Comparison of ENCODE assay signal across 8 cellular contexts in the genomic region with DNA sequence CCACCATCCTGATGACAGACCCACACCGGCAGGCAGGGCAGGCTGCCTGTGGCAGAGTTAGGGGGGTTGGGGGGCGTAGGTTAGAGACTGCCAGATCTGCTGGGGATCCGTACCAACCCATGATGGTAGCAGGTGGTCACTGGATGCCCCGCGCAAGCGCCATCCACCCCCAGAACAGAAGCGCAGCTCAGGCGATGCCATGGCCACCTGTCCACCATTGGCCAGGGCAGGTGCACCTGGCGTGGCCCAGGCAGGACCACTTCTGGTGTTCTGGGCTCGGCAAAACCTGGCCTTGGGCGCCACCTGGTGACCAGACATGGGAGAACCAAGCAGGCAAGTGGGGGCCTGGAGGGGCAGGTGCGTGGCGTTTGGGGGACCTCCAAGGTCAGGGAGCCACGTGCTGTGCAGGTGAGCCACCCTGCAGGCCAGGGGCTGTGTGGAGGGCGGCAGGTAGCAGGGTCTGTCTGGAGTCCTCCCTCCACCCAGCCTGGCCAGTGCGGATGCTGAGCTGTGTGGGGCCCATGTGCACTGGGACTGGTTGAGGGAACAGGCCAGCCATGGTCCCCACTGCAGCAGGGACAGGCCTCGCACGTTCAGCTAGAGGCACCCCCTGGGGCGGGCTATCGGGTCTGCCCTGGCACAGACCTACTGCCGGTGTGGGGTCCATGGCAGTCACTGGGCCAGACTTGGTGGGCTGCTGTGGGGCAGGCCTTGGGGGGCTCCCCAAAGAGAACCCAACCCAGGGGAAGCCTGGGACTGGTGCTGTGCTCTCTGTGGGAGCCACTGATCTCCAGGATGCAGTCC. TPM values are rescaled to one million over a fixed set of nuclear protein-coding genes. Genes with fewer than 3 reads are reported as not detected.
DNase-seq lines count a peak whose midpoint lies in the region; ATAC-seq and TF ChIP-seq lines count a peak whose summit lies in the region.

No MANE protein-coding gene starts in this region.

- no peak for TF ChIP-seq EP300 in Ishikawa (IDR thresholded peaks at IDR 0.05; ENCODE audit: borderline replicate concordance)

- no peak for ATAC-seq in HG03196 (IDR thresholded peaks at IDR 0.05; ENCODE audit: unreplicated experiment)

- peak overlapping the region; percentile 97 for H3K27ac ChIP-seq in RWPE1

- DNase-seq in DMS53 treated with DMSO at 0.1 percent for 48 hours (lab: John Stamatoyannopoulos, UW; ENCODE audit: unreplicated experiment) (peak; percentile 51), RWPE1 (ENCODE audit: low spot score) (peak; percentile 78), activated gamma-delta T cell (lab: John Stamatoyannopoulos, UW) (peak; percentile 43), germinal center (ENCODE audit: low spot score) (peak; percentile 85), posterior vena cava (ENCODE audit: low spot score) (peak; percentile 91), ureter (ENCODE audit: low spot score) (peak; percentile 73)

- CTCF ChIA-PET in RWPE1 (lab: Yijun Ruan, JAX), result interaction anchor here (0.6 to 3.7 kb wide), 6 partner anchors 11 to 47 kb away, joined by 4 to 57 read pairs (median 4); a partner anchor contains a TSS

- intact Hi-C loops in posterior vena cava (cut with DNase I), result loop anchor here in 1 of 2 donors (2.0 to 5.0 kb wide), 2 partner anchors 28 to 45 kb away; no protein-coding TSS in a partner anchor

- TF ChIP-seq CTCF in RWPE1 (conservative IDR thresholded peaks at IDR 0.05; ENCODE audit: low read depth), result peak; percentile 84

- peak; percentile 97 for TF ChIP-seq RAD21 in Ishikawa (IDR thresholded peaks at IDR 0.05; ENCODE audit: low read depth)

- POLR2A ChIA-PET in RWPE1 (lab: Yijun Ruan, JAX; ENCODE audit: low non-redundant PET), result no interaction called here

TF ChIP-seq in Ishikawa, 13 proteins besides CTCF, POLR2A, EP300 and RAD21:
- TF ChIP-seq, protein P1, sequence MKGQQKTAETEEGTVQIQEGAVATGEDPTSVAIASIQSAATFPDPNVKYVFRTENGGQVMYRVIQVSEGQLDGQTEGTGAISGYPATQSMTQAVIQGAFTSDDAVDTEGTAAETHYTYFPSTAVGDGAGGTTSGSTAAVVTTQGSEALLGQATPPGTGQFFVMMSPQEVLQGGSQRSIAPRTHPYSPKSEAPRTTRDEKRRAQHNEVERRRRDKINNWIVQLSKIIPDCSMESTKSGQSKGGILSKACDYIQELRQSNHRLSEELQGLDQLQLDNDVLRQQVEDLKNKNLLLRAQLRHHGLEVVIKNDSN (IDR thresholded peaks at IDR 0.05), result 0 out of 2 replicates have a peak, but pooled peaks have one; percentile 3
- TF ChIP-seq, protein P2, sequence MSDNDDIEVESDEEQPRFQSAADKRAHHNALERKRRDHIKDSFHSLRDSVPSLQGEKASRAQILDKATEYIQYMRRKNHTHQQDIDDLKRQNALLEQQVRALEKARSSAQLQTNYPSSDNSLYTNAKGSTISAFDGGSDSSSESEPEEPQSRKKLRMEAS (IDR thresholded peaks at IDR 0.05), result no peak
- TF ChIP-seq, protein P3, sequence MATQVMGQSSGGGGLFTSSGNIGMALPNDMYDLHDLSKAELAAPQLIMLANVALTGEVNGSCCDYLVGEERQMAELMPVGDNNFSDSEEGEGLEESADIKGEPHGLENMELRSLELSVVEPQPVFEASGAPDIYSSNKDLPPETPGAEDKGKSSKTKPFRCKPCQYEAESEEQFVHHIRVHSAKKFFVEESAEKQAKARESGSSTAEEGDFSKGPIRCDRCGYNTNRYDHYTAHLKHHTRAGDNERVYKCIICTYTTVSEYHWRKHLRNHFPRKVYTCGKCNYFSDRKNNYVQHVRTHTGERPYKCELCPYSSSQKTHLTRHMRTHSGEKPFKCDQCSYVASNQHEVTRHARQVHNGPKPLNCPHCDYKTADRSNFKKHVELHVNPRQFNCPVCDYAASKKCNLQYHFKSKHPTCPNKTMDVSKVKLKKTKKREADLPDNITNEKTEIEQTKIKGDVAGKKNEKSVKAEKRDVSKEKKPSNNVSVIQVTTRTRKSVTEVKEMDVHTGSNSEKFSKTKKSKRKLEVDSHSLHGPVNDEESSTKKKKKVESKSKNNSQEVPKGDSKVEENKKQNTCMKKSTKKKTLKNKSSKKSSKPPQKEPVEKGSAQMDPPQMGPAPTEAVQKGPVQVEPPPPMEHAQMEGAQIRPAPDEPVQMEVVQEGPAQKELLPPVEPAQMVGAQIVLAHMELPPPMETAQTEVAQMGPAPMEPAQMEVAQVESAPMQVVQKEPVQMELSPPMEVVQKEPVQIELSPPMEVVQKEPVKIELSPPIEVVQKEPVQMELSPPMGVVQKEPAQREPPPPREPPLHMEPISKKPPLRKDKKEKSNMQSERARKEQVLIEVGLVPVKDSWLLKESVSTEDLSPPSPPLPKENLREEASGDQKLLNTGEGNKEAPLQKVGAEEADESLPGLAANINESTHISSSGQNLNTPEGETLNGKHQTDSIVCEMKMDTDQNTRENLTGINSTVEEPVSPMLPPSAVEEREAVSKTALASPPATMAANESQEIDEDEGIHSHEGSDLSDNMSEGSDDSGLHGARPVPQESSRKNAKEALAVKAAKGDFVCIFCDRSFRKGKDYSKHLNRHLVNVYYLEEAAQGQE (IDR thresholded peaks at IDR 0.05; ENCODE audit: low read depth), result no peak
- no peak for TF ChIP-seq CEBPB (IDR thresholded peaks at IDR 0.05)
- TF ChIP-seq CREB1 (IDR thresholded peaks at IDR 0.05; ENCODE audit: low read depth), result no peak
- 0 out of 2 replicates have a peak, but pooled peaks have one; percentile 13 for TF ChIP-seq YY1 (IDR thresholded peaks at IDR 0.05; ENCODE audit: low read depth)
- TF ChIP-seq FOXM1 (IDR thresholded peaks at IDR 0.05; ENCODE audit: borderline replicate concordance, low read depth), result no peak

RNA-seq across cellular contexts. Expression of a gene that starts 15.6 kb away (rescaled TPM):
- total RNA-seq in posterior vena cava, result 10 to 100 TPM; 29.0 to 30.4 TPM
- total RNA-seq in ureter, result 36.8 TPM

RNA-seq across cellular contexts. Expression of a gene that starts 15.9 kb away (rescaled TPM):
- total RNA-seq in posterior vena cava (10 to 100 TPM; 33.9 to 40.3 TPM), ureter (37.3 TPM)

RNA-seq across cellular contexts. Expression of a gene that starts 17.9 kb away (rescaled TPM):
- total RNA-seq in posterior vena cava, result 10 to 100 TPM; 16.2 to 18.0 TPM
- 22.4 TPM for total RNA-seq in ureter

RNA-seq across cellular contexts. Expression of a gene that starts 24.2 kb away (rescaled TPM):
- total RNA-seq in posterior vena cava, result 100 to 1,000 TPM; 354 to 709 TPM
- total RNA-seq in ureter, result 310 TPM
